In the genomic region with DNA sequence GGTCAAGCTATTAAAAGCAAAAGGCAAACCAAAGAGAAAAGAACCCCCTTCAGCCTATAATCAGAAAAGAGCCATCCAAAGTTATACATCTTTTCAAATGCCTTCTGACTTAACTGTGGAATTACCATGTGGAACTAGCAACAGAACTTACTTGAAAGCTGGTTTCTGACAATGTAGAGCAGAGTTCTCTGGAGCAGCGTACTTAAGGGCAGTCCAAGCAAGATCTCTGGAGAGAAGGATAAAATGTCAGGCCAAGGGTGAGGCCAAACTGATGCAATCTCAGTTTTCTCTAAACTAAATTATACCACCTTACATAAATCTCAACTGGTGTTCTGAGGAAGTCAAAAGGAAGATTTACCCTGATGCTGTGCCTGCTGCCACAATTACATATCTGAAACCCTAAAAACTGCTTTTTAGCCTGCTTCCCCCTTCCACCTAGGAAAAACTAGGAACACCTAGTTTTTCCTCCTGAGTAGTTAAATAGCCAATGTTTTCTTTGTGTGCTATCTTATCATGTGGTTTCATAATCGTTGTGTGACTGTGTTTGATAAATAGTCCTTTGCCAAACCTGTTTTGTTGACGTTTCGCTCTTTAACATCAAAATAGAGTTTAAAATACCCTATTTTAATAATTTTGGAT, we compare ENCODE assay signal across 12 cellular contexts. TPM values are rescaled to one million over a fixed set of nuclear protein-coding genes. Genes with fewer than 3 reads are reported as not detected.
A peak's percentile ranks its signal among the peaks of the same experiment; 100 is the strongest.
DNase-seq lines count a peak whose midpoint lies in the region; ATAC-seq and TF ChIP-seq lines count a peak whose summit lies in the region.
"Had no signal": no experiment of that assay in that cellular context is flagged by ENCODE, and none has a peak within 500 bp of the region (broad histone marks: within the 10 kb centered on the region; RNA-seq: fewer than 3 reads in every experiment).

No MANE protein-coding gene starts in this region.

- intact Hi-C loops in Calu3 (cut with micrococcal nuclease; ENCODE audit: unreplicated experiment) = no loop called here

- H3K27me3 Mint-ChIP-seq in Calu3 (ENCODE audit: unreplicated experiment) (no peaks in the 10 kb centered on the region), endodermal cell (ENCODE audit: insufficient read depth) (no peaks in the 10 kb centered on the region)
- no peaks in the 10 kb centered on the region for H3K27me3 Mint-ChIP-seq in activated naive CD8-positive, alpha-beta T cell treated with anti-CD3 and anti-CD28 coated beads for 36 hours

- H3K4me3 Mint-ChIP-seq in Calu3 (ENCODE audit: low read depth, unreplicated experiment) = peak overlapping the region; percentile 38
- no peak overlapping the region for H3K4me3 Mint-ChIP-seq in endodermal cell
- H3K4me3 Mint-ChIP-seq in activated naive CD8-positive, alpha-beta T cell treated with anti-CD3 and anti-CD28 coated beads for 36 hours = no peak overlapping the region

- H3K27ac Mint-ChIP-seq in Calu3 (ENCODE audit: unreplicated experiment) = peak overlapping the region; percentile 32
- H3K27ac Mint-ChIP-seq in endodermal cell = no peak overlapping the region
- H3K27ac Mint-ChIP-seq in activated naive CD8-positive, alpha-beta T cell treated with anti-CD3 and anti-CD28 coated beads for 36 hours = no peak overlapping the region

- H3K9me3 Mint-ChIP-seq in Calu3 (ENCODE audit: low read depth, unreplicated experiment) (no peaks in the 10 kb centered on the region), endodermal cell (no peaks in the 10 kb centered on the region)
- H3K9me3 Mint-ChIP-seq in activated naive CD8-positive, alpha-beta T cell treated with anti-CD3 and anti-CD28 coated beads for 36 hours = no peaks in the 10 kb centered on the region

- ATAC-seq in HG03095 (IDR thresholded peaks at IDR 0.05; ENCODE audit: unreplicated experiment) (peak; percentile 11), omental fat pad (ENCODE audit: low FRiP score) (peak; percentile 60), GM18867 (IDR thresholded peaks at IDR 0.05; ENCODE audit: unreplicated experiment) (no peak)

- CTCF ChIA-PET in Calu3 (lab: Charles Lee) = no interaction called here

- H3K36me3 Mint-ChIP-seq in Calu3 (ENCODE audit: insufficient read depth, unreplicated experiment) (peaks cover 10% of the 10 kb centered on the region), endodermal cell (ENCODE audit: low read depth) (no peaks in the 10 kb centered on the region)
- H3K36me3 Mint-ChIP-seq in activated naive CD8-positive, alpha-beta T cell treated with anti-CD3 and anti-CD28 coated beads for 36 hours = peaks cover 41% of the 10 kb centered on the region

- no peak overlapping the region for H3K9ac ChIP-seq in endodermal cell (ENCODE audit: extremely low read depth, low read length, poor library complexity, severe bottlenecking)
- H3K9ac ChIP-seq: parathyroid adenoma had no signal

- no peaks in the 10 kb centered on the region for H3K36me3 ChIP-seq in endodermal cell (ENCODE audit: control insufficient read depth, insufficient read depth, low read length)

- WGBS in endodermal cell (ENCODE audit: insufficient coverage in 1 of 2, insufficient read length in 1 of 2), 2 experiments = 72 to 100% methylated on average over 1 to 2 of the region's 4 CpGs

- TF ChIP-seq CTCF in Calu3 (IDR thresholded peaks at IDR 0.05; ENCODE audit: unreplicated experiment) (no peak), endodermal cell (conservative IDR thresholded peaks at IDR 0.05) (no peak), omental fat pad (IDR thresholded peaks at IDR 0.05) (no peak)

- DNase-seq in Calu3 (no peak), endodermal cell (no peak), omental fat pad (ENCODE audit: low spot score) (no peak), activated T-cell treated with anti-CD3 and anti-CD28 coated beads for 4 hours (no peak)
- no peak for DNase-seq in activated naive CD8-positive, alpha-beta T cell treated with anti-CD3 and anti-CD28 coated beads for 36 hours
- no peak for DNase-seq in stimulated activated CD4-positive, alpha-beta T cell treated with anti-CD3 and anti-CD28 coated beads, Interleukin-12 subunit alpha, Interleukin-12 subunit beta, amount 100 ng/mL, for 4 hours
- DNase-seq: C1 segment of cervical spinal cord, HCEC 1CT, NCI-H2227 treated with DMSO at 0.1 percent for 48 hours had no signal

- H3K4me3 ChIP-seq in endodermal cell (ENCODE audit: low read length) = peak overlapping the region; percentile 28

- no peak overlapping the region for H3K27ac ChIP-seq in endodermal cell (ENCODE audit: low read depth, low read length)
- H3K27ac ChIP-seq: parathyroid adenoma had no signal

- H3K9me3 ChIP-seq in endodermal cell (ENCODE audit: control insufficient read depth, low read length) = no peaks in the 10 kb centered on the region

- H3K4me1 ChIP-seq in endodermal cell (ENCODE audit: control insufficient read depth, insufficient read depth, low read length) = peaks cover 16% of the 10 kb centered on the region

- no peaks in the 10 kb centered on the region for H3K27me3 ChIP-seq in endodermal cell (ENCODE audit: control insufficient read depth, insufficient read depth, low read length, poor library complexity, severe bottlenecking)

- BruUV-seq in Calu3 (replicated peaks; lab: Mats Ljungman, UMichigan) = no TSS peak

- H3K4me1 Mint-ChIP-seq in Calu3 (ENCODE audit: low read depth, unreplicated experiment) = peaks cover 50% of the 10 kb centered on the region
- peaks cover 25% of the 10 kb centered on the region for H3K4me1 Mint-ChIP-seq in endodermal cell
- H3K4me1 Mint-ChIP-seq in activated naive CD8-positive, alpha-beta T cell treated with anti-CD3 and anti-CD28 coated beads for 36 hours = peaks cover 34% of the 10 kb centered on the region

RNA-seq across cellular contexts. Expression of a gene that starts 28.0 kb away (rescaled TPM):
- total RNA-seq in Calu3 (2022) = 97.1 and 102 TPM in 2 replicates
- 10 to 100 TPM; 11.4 to 15.2 TPM for total RNA-seq in endodermal cell
- 3.5 TPM for polyA plus RNA-seq in endodermal cell (2013, experiment 1 of 2)
- polyA plus RNA-seq in endodermal cell (2013, experiment 2 of 2) = 4.6 TPM
- 100 to 1,000 TPM in 1 of 4 donors, 10 to 100 TPM in 3; 35.3 to 137 (median 53.1) TPM for total RNA-seq in omental fat pad
- total RNA-seq in activated naive CD8-positive, alpha-beta T cell treated with anti-CD3 and anti-CD28 coated beads for 36 hours = 10 to 100 TPM; 73.7 to 76.4 TPM
